In genomic region chr19:16542894-16543498, GRCh38 we compare ENCODE assay signal across 9 cellular contexts. TPM values are rescaled to one million over a fixed set of nuclear protein-coding genes. Genes with fewer than 3 reads are reported as not detected.
DNase-seq lines count a peak whose midpoint lies in the region; ATAC-seq, FAIRE-seq and TF ChIP-seq lines count a peak whose summit lies in the region.
"Had no signal": no experiment of that assay in that cellular context is flagged by ENCODE, and none has a peak within 500 bp of the region (broad histone marks: within the 10 kb centered on the region; RNA-seq: fewer than 3 reads in every experiment).

No MANE protein-coding gene starts in this region.

- intact Hi-C loops in A673 (cut with micrococcal nuclease; ENCODE audit: unreplicated experiment), result no loop called here
- intact Hi-C loops in kidney (cut with DNase I), result no loop called here

- WGBS in suprapubic skin, result 5% methylated on average over 11 of the region's 16 CpGs

- POLR2A ChIA-PET in A673 (lab: Charles Lee; ENCODE audit: low non-redundant PET), result interaction anchor here (0.7 kb wide), 1 partner anchor 33 kb away, joined by 17 read pairs; no protein-coding TSS in a partner anchor

- BruUV-seq in A673 (replicated peaks; lab: Mats Ljungman, UMichigan), result TSS peak; percentile 86

- CTCF ChIA-PET in A673 (lab: Charles Lee), result interaction anchor here (0.6 kb wide), 1 partner anchor 8 kb away, joined by 3 read pairs; no protein-coding TSS in a partner anchor

- peak overlapping the region; percentile 95 for H3K9ac ChIP-seq in kidney (ENCODE audit: low read length in 2 of 2)

- H3K9me3 Mint-ChIP-seq in activated naive CD8-positive, alpha-beta T cell treated with anti-CD3 and anti-CD28 coated beads for 36 hours, result no peaks in the 10 kb centered on the region

- H3K27ac ChIP-seq in A673 (ENCODE audit: low read depth, low read length, poor library complexity, severe bottlenecking) (peak overlapping the region; percentile 92), HL-60 (replicated peaks) (peak overlapping the region; percentile 94), kidney (ENCODE audit: low read depth in 2 of 2, low read length in 2 of 2) (peak overlapping the region; percentile 11 to 63), suprapubic skin (peak overlapping the region; percentile 91)

- no peaks in the 10 kb centered on the region for H3K27me3 ChIP-seq in A673 (replicated peaks; ENCODE audit: insufficient read depth, low read depth, low read length, poor library complexity)
- H3K27me3 ChIP-seq in HL-60 (ENCODE audit: insufficient read depth, poor library complexity, severe bottlenecking), result no peaks in the 10 kb centered on the region
- no peaks in the 10 kb centered on the region for H3K27me3 ChIP-seq in suprapubic skin

- peak overlapping the region; percentile 94 for H3K27ac Mint-ChIP-seq in activated naive CD8-positive, alpha-beta T cell treated with anti-CD3 and anti-CD28 coated beads for 36 hours

- H3K4me3 ChIP-seq in A673 (ENCODE audit: low read depth, low read length, poor library complexity, severe bottlenecking) (peak overlapping the region; percentile 96), HL-60 (replicated peaks; ENCODE audit: insufficient read depth, low read length) (peak overlapping the region; percentile 96), kidney (ENCODE audit: low read length in 2 of 2) (peak overlapping the region; percentile 94 to 96), suprapubic skin (peak overlapping the region; percentile 90)

- TF ChIP-seq EP300 in suprapubic skin (IDR thresholded peaks at IDR 0.05), result no peak

- TF ChIP-seq CTCF in A673 (conservative IDR thresholded peaks at IDR 0.05; ENCODE audit: low read depth, low read length) (no peak), HL-60 (IDR thresholded peaks at IDR 0.05; ENCODE audit: insufficient read depth, low read length) (no peak), kidney (IDR thresholded peaks at IDR 0.05; ENCODE audit: borderline replicate concordance, extremely low read depth, insufficient read depth) (no peak), suprapubic skin (IDR thresholded peaks at IDR 0.05) (no peak)

- peaks cover 17% of the 10 kb centered on the region for H3K4me1 ChIP-seq in A673 (ENCODE audit: insufficient read depth, low read length, poor library complexity, severe bottlenecking)
- peaks cover 11 to 15% of the 10 kb centered on the region in 2 donors for H3K4me1 ChIP-seq in kidney (ENCODE audit: control insufficient read depth in 1 of 2, insufficient read depth in 1 of 2, low read depth in 1 of 2, low read length in 2 of 2)
- peaks cover 49% of the 10 kb centered on the region for H3K4me1 ChIP-seq in suprapubic skin

- peaks cover 19% of the 10 kb centered on the region for H3K36me3 ChIP-seq in A673 (ENCODE audit: insufficient read depth, low read length, poor library complexity, severe bottlenecking)
- H3K36me3 ChIP-seq in kidney (ENCODE audit: control insufficient read depth in 1 of 2, insufficient read depth in 2 of 2, low read length in 2 of 2), result peaks cover 2 to 10% of the 10 kb centered on the region in 2 donors
- peaks cover 8% of the 10 kb centered on the region for H3K36me3 ChIP-seq in suprapubic skin

- H3K9me3 ChIP-seq in A673 (ENCODE audit: low read depth, low read length, poor library complexity, severe bottlenecking), result no peaks in the 10 kb centered on the region
- no peaks in the 10 kb centered on the region for H3K9me3 ChIP-seq in kidney (ENCODE audit: control insufficient read depth in 1 of 2, low read length in 2 of 2)
- no peaks in the 10 kb centered on the region for H3K9me3 ChIP-seq in suprapubic skin

- no peak for FAIRE-seq in kidney (lab: Jason Lieb, UNC)

- peaks cover 41% of the 10 kb centered on the region for H3K36me3 Mint-ChIP-seq in activated naive CD8-positive, alpha-beta T cell treated with anti-CD3 and anti-CD28 coated beads for 36 hours

- no peak for TF ChIP-seq POLR2A in suprapubic skin (IDR thresholded peaks at IDR 0.05)

- H3K27me3 Mint-ChIP-seq in activated naive CD8-positive, alpha-beta T cell treated with anti-CD3 and anti-CD28 coated beads for 36 hours, result no peaks in the 10 kb centered on the region

- H3K4me1 Mint-ChIP-seq in activated naive CD8-positive, alpha-beta T cell treated with anti-CD3 and anti-CD28 coated beads for 36 hours, result peaks cover 40% of the 10 kb centered on the region

- peak overlapping the region; percentile 96 for H3K4me3 Mint-ChIP-seq in activated naive CD8-positive, alpha-beta T cell treated with anti-CD3 and anti-CD28 coated beads for 36 hours

- ATAC-seq in HG03025 (IDR thresholded peaks at IDR 0.05; ENCODE audit: low FRiP score, unreplicated experiment), result no peak

- no peak for DNase-seq in A673 (ENCODE audit: low spot score)
- DNase-seq in HL-60 (ENCODE audit: low read depth in 1 of 2, low spot score in 1 of 2), result peak in 1 of 2 experiments; percentile 10
- no peak for DNase-seq in activated naive CD8-positive, alpha-beta T cell treated with anti-CD3 and anti-CD28 coated beads for 36 hours
- DNase-seq in kidney, result no peak
- DNase-seq in suprapubic skin (ENCODE audit: low spot score in 2 of 2), result no peak
- no peak for DNase-seq in SW480 (ENCODE audit: low spot score)
- DNase-seq in NCI-H226, result no peak

RNA-seq across cellular contexts. Expression of gene CHERP, which starts 0.8 kb away (rescaled TPM):
- 86.4 and 98.4 TPM in 2 replicates for total RNA-seq in A673 (2021)
- 10 to 100 TPM; 82.3 to 93.7 TPM for total RNA-seq in activated naive CD8-positive, alpha-beta T cell treated with anti-CD3 and anti-CD28 coated beads for 36 hours
- 37.2 TPM for total RNA-seq in kidney
- polyA plus RNA-seq in kidney (ENCODE audit: insufficient read depth, low read depth, low replicate concordance), result 14.6 TPM
- 10 to 100 TPM; 13.3 to 35.6 (median 18.9) TPM for total RNA-seq in suprapubic skin

RNA-seq across cellular contexts. Expression of gene SLC35E1, which starts 29.2 kb away (rescaled TPM):
- 36.3 and 37.9 TPM in 2 replicates for total RNA-seq in A673 (2021)
- total RNA-seq in activated naive CD8-positive, alpha-beta T cell treated with anti-CD3 and anti-CD28 coated beads for 36 hours, result 10 to 100 TPM; 46.7 TPM
- 47.1 TPM for total RNA-seq in kidney
- 19.8 TPM for polyA plus RNA-seq in kidney (ENCODE audit: insufficient read depth, low read depth, low replicate concordance)
- total RNA-seq in suprapubic skin, result 10 to 100 TPM; 49.8 to 64.8 (median 56.3) TPM

RNA-seq across cellular contexts. Expression of gene C19orf44, which starts 46.8 kb away (rescaled TPM):
- total RNA-seq in A673 (2021) (8.3 and 9.8 TPM in 2 replicates), kidney (8.6 TPM), suprapubic skin (1 to 10 TPM; 2.7 to 7.4 (median 6.5) TPM)
- total RNA-seq in activated naive CD8-positive, alpha-beta T cell treated with anti-CD3 and anti-CD28 coated beads for 36 hours, result 1 to 10 TPM; 2.7 to 3.0 TPM
- 6.2 TPM for polyA plus RNA-seq in kidney (ENCODE audit: insufficient read depth, low read depth, low replicate concordance)

RNA-seq across cellular contexts. Expression of gene CALR3, which starts 47.0 kb away (rescaled TPM):
- not detected in 2 replicates for total RNA-seq in A673 (2021)
- under 1 TPM in 1 of 2 experiments, not detected in 1; 0.16 TPM for total RNA-seq in activated naive CD8-positive, alpha-beta T cell treated with anti-CD3 and anti-CD28 coated beads for 36 hours
- not detected for total RNA-seq in kidney
- not detected for polyA plus RNA-seq in kidney (ENCODE audit: insufficient read depth, low read depth, low replicate concordance)
- not detected for total RNA-seq in suprapubic skin
- total RNA-seq: pulmonary artery endothelial cell had no signal

Comparison
In these comparisons a context has a peak if more than half of its experiments do, and no peak if none do; other contexts are left out.
1. H3K27ac ChIP-seq: peak in every context shown above with its lines; median percentile 94 in HL-60; 92 in A673; 91 in suprapubic skin; 37 in kidney.